ENCODE assay signal across 9 cellular contexts in the genomic region with DNA sequence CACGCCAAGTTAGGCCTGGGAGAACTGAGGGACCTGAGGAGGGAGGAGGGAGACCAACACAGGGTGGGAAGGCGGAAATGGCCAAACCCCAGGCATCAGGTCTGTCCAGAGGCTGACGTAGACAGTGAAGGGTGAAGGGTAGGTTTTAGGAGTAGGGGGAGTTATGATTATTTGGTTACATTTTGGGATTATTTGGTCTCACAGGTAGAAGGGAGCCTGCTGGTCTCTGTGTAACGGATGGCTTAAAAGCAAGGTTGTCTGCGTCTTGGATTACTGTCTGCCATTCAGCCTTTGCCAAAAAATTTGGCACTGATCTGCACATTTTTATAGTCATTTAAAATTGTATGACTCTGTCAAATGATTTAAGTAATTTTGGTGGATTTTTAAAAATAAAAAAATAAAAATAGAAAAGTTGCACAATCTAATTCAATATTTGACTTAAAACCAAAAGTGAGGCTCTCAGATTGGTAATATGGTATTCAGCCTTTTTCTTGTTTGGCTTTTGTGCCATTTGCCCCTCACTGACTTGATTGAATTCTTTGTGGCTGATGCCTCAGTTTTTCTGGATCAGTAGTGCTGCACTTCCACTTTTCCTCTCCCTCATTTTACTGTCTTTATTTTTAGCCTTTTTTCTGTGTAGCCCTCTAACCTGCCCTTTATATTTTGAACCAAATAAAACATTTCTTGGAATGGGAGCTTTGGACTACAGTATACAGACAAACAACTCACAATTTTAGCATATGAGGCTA. TPM values are rescaled to one million over a fixed set of nuclear protein-coding genes. Genes with fewer than 3 reads are reported as not detected.
A peak's percentile ranks its signal among the peaks of the same experiment; 100 is the strongest.
DNase-seq lines count a peak whose midpoint lies in the region; ATAC-seq lines count a peak whose summit lies in the region.
"Had no signal": no experiment of that assay in that cellular context is flagged by ENCODE, and none has a peak within 500 bp of the region (broad histone marks: within the 10 kb centered on the region; RNA-seq: fewer than 3 reads in every experiment).

No MANE protein-coding gene starts in this region.

- H3K27me3 ChIP-seq in CD4-positive, alpha-beta memory T cell (ENCODE audit: insufficient read depth, low read length) = no peaks in the 10 kb centered on the region
- H3K27me3 ChIP-seq in iPS DF 6.9 (ENCODE audit: control insufficient read depth, insufficient read depth, low read length) = no peaks in the 10 kb centered on the region
- H3K27me3 ChIP-seq in skeletal muscle tissue (ENCODE audit: control insufficient read depth in 3 of 3, insufficient read depth in 3 of 3, low read length in 3 of 3) = no peaks in the 10 kb centered on the region

- no peaks in the 10 kb centered on the region for H3K27me3 Mint-ChIP-seq in CD4-positive, alpha-beta memory T cell
- H3K27me3 Mint-ChIP-seq in activated T-helper 2 cell treated with anti-CD3 and anti-CD28 coated beads, Interferon-gamma antibody, Interleukin-2, Interleukin-4, amounts not matched to agents 10 μg/mL and 5 μg/mL and 100 μg/mL, durations not matched to agents 14 hours and 24 hours and 36 hours (ENCODE audit: low read depth) = no peaks in the 10 kb centered on the region

- peaks cover 15 to 16% of the 10 kb centered on the region in 2 donors for H3K36me3 Mint-ChIP-seq in CD4-positive, alpha-beta memory T cell
- peaks cover 40% of the 10 kb centered on the region for H3K36me3 Mint-ChIP-seq in activated T-helper 2 cell treated with anti-CD3 and anti-CD28 coated beads, Interferon-gamma antibody, Interleukin-2, Interleukin-4, amounts not matched to agents 10 μg/mL and 5 μg/mL and 100 μg/mL, durations not matched to agents 14 hours and 24 hours and 36 hours (ENCODE audit: low read depth)

- peak; percentile 37 for ATAC-seq in GM19372 (IDR thresholded peaks at IDR 0.05; ENCODE audit: low read depth, unreplicated experiment)

- peak overlapping the region; percentile 58 to 90 for H3K4me3 ChIP-seq in CD4-positive, alpha-beta memory T cell (ENCODE audit: low read length in 2 of 2)
- H3K4me3 ChIP-seq in iPS DF 6.9 (ENCODE audit: low read length) (peak overlapping the region; percentile 42; the same call in 1 of the 2 replicates), skeletal muscle tissue (ENCODE audit: low read length in 3 of 3) (peak overlapping the region; percentile 68 to 80 (median 70))

- H3K4me1 Mint-ChIP-seq in CD4-positive, alpha-beta memory T cell = peaks cover 24 to 67% (median 46%) of the 10 kb centered on the region in 4 donors
- H3K4me1 Mint-ChIP-seq in activated T-helper 2 cell treated with anti-CD3 and anti-CD28 coated beads, Interferon-gamma antibody, Interleukin-2, Interleukin-4, amounts not matched to agents 10 μg/mL and 5 μg/mL and 100 μg/mL, durations not matched to agents 14 hours and 24 hours and 36 hours (ENCODE audit: low read depth) = peaks cover 29% of the 10 kb centered on the region

- no peaks in the 10 kb centered on the region for H3K9me3 ChIP-seq in CD4-positive, alpha-beta memory T cell (ENCODE audit: control insufficient read depth in 1 of 2, low read length in 2 of 2)
- no peaks in the 10 kb centered on the region for H3K9me3 ChIP-seq in iPS DF 6.9 (ENCODE audit: control insufficient read depth, insufficient read depth, low read length)
- no peaks in the 10 kb centered on the region for H3K9me3 ChIP-seq in skeletal muscle tissue (ENCODE audit: control insufficient read depth in 3 of 3, low read length in 3 of 3)

- H3K9ac ChIP-seq in skeletal muscle tissue (ENCODE audit: low read depth in 1 of 3, low read length in 3 of 3) = peak overlapping the region; percentile 82 to 92 (median 85)

- CTCF ChIA-PET in CD4-positive, alpha-beta memory T cell (lab: Charles Lee; ENCODE audit: partially characterized antibody) = interaction anchor here (1.1 to 4.0 kb wide), 8 partner anchors 11 to 433 kb away, joined by 3 to 33 read pairs (median 13); a partner anchor contains a TSS

- H3K27ac Mint-ChIP-seq in CD4-positive, alpha-beta memory T cell = peak overlapping the region; percentile 86 to 98 (median 95)
- H3K27ac Mint-ChIP-seq in activated T-helper 2 cell treated with anti-CD3 and anti-CD28 coated beads, Interferon-gamma antibody, Interleukin-2, Interleukin-4, amounts not matched to agents 10 μg/mL and 5 μg/mL and 100 μg/mL, durations not matched to agents 14 hours and 24 hours and 36 hours = peak overlapping the region; percentile 78

- DNase-seq in CD4-positive, alpha-beta memory T cell = peak in 1 of 5 donors; percentile 2
- peak; percentile 38 for DNase-seq in HK-2 (ENCODE audit: unreplicated experiment)
- DNase-seq in activated T-helper 2 cell treated with anti-CD3 and anti-CD28 coated beads, Interferon-gamma antibody, Interleukin-2, Interleukin-4, amounts not matched to agents 10 μg/mL and 5 μg/mL and 100 μg/mL, durations not matched to agents 14 hours and 24 hours and 36 hours (ENCODE audit: low spot score) = no peak
- no peak for DNase-seq in iPS DF 6.9 (ENCODE audit: low read depth, low spot score)
- no peak for DNase-seq in stimulated activated CD4-positive, alpha-beta T cell treated with anti-CD3 and anti-CD28 coated beads, Interleukin-2, amount 100 ng/mL, for 24 hours
- DNase-seq in DMS114 treated with DMSO at 0.1 percent for 48 hours (lab: John Stamatoyannopoulos, UW; ENCODE audit: unreplicated experiment) = no peak

- peak overlapping the region; percentile 70 for H3K27ac ChIP-seq in CD4-positive, alpha-beta memory T cell (ENCODE audit: low read depth, low read length)
- H3K27ac ChIP-seq in iPS DF 6.9 (ENCODE audit: low read length) (no peak overlapping the region), skeletal muscle tissue (ENCODE audit: low read depth, low read length) (peak overlapping the region; percentile 88)

- no CpG with 5 or more reads among the region's 5 CpGs for WGBS in iPS DF 6.9 (ENCODE audit: insufficient coverage, insufficient read length)

- POLR2A ChIA-PET in CD4-positive, alpha-beta memory T cell (lab: Charles Lee; ENCODE audit: partially characterized antibody) = interaction anchor here (0.6 to 3.1 kb wide), 14 partner anchors 8 to 154 kb away, joined by 3 to 25 read pairs (median 5); a partner anchor contains a TSS

- H3K9me3 Mint-ChIP-seq in CD4-positive, alpha-beta memory T cell = peaks cover 0 to 2% (median 0%) of the 10 kb centered on the region in 8 donors
- no peaks in the 10 kb centered on the region for H3K9me3 Mint-ChIP-seq in activated T-helper 2 cell treated with anti-CD3 and anti-CD28 coated beads, Interferon-gamma antibody, Interleukin-2, Interleukin-4, amounts not matched to agents 10 μg/mL and 5 μg/mL and 100 μg/mL, durations not matched to agents 14 hours and 24 hours and 36 hours

- H3K36me3 ChIP-seq in CD4-positive, alpha-beta memory T cell (ENCODE audit: insufficient read depth, low read length) = peaks cover 14% of the 10 kb centered on the region
- H3K36me3 ChIP-seq in iPS DF 6.9 (ENCODE audit: control insufficient read depth, insufficient read depth, low read length) (no peaks in the 10 kb centered on the region; the same call in 1 of the 2 replicates), skeletal muscle tissue (ENCODE audit: control insufficient read depth in 3 of 3, insufficient read depth in 3 of 3, low read length in 3 of 3) (peaks cover 24 to 32% (median 26%) of the 10 kb centered on the region in 3 donors)

- intact Hi-C loops in CD4-positive, alpha-beta memory T cell (cut with micrococcal nuclease) = loop anchor here (2.0 kb wide), 2 partner anchors 25 to 687 kb away; a partner anchor contains a TSS
- intact Hi-C loops in activated T-helper 2 cell treated with anti-CD3 and anti-CD28 coated beads, Interferon-gamma antibody, Interleukin-2, Interleukin-4, amounts not matched to agents 10 μg/mL and 5 μg/mL and 100 μg/mL, durations not matched to agents 14 hours and 24 hours and 36 hours (cut with micrococcal nuclease) = loop anchor here (2.0 kb wide), 2 partner anchors 57 to 153 kb away; a partner anchor contains a TSS

- peak overlapping the region; percentile 97 to 100 (median 98) for H3K4me3 Mint-ChIP-seq in CD4-positive, alpha-beta memory T cell
- peak overlapping the region; percentile 98 for H3K4me3 Mint-ChIP-seq in activated T-helper 2 cell treated with anti-CD3 and anti-CD28 coated beads, Interferon-gamma antibody, Interleukin-2, Interleukin-4, amounts not matched to agents 10 μg/mL and 5 μg/mL and 100 μg/mL, durations not matched to agents 14 hours and 24 hours and 36 hours (ENCODE audit: low read depth)

- peaks cover 22% of the 10 kb centered on the region for H3K4me1 ChIP-seq in CD4-positive, alpha-beta memory T cell (ENCODE audit: insufficient read depth, low read length)
- no peaks in the 10 kb centered on the region for H3K4me1 ChIP-seq in iPS DF 6.9 (ENCODE audit: control insufficient read depth, insufficient read depth, low read length)
- peaks cover 17 to 22% (median 20%) of the 10 kb centered on the region in 3 donors for H3K4me1 ChIP-seq in skeletal muscle tissue (ENCODE audit: control insufficient read depth in 3 of 3, insufficient read depth in 3 of 3, low read length in 3 of 3)

RNA-seq across cellular contexts. Expression of a gene that starts 3.6 kb away (rescaled TPM):
- total RNA-seq in CD4-positive, alpha-beta memory T cell = not detected
- polyA plus RNA-seq in CD4-positive, alpha-beta memory T cell = 1 to 10 TPM in 1 of 2 donors, not detected in 1; 1.2 TPM
- 0.37 and 0.41 TPM in 2 replicates for total RNA-seq in activated T-helper 2 cell treated with anti-CD3 and anti-CD28 coated beads, Interferon-gamma antibody, Interleukin-2, Interleukin-4, amounts not matched to agents 10 μg/mL and 5 μg/mL and 100 μg/mL, durations not matched to agents 14 hours and 24 hours and 36 hours
- not detected for total RNA-seq in skeletal muscle tissue
- total RNA-seq: HT1080 had no signal

RNA-seq across cellular contexts. Expression of a gene that starts 8.6 kb away (rescaled TPM):
- total RNA-seq in CD4-positive, alpha-beta memory T cell = 10 to 100 TPM; 31.8 to 33.8 TPM
- polyA plus RNA-seq in CD4-positive, alpha-beta memory T cell = 1 to 10 TPM; 6.1 to 9.9 TPM
- 17.0 and 17.1 TPM in 2 replicates for total RNA-seq in activated T-helper 2 cell treated with anti-CD3 and anti-CD28 coated beads, Interferon-gamma antibody, Interleukin-2, Interleukin-4, amounts not matched to agents 10 μg/mL and 5 μg/mL and 100 μg/mL, durations not matched to agents 14 hours and 24 hours and 36 hours
- total RNA-seq in skeletal muscle tissue = 7.8 TPM

RNA-seq across cellular contexts. Expression of a gene that starts 8.7 kb away (rescaled TPM):
- total RNA-seq in CD4-positive, alpha-beta memory T cell = 10 to 100 TPM; 61.1 to 66.3 TPM
- polyA plus RNA-seq in CD4-positive, alpha-beta memory T cell = 10 to 100 TPM; 16.3 to 27.1 TPM
- total RNA-seq in activated T-helper 2 cell treated with anti-CD3 and anti-CD28 coated beads, Interferon-gamma antibody, Interleukin-2, Interleukin-4, amounts not matched to agents 10 μg/mL and 5 μg/mL and 100 μg/mL, durations not matched to agents 14 hours and 24 hours and 36 hours = 54.0 and 57.0 TPM in 2 replicates
- 31.3 TPM for total RNA-seq in skeletal muscle tissue

RNA-seq across cellular contexts. Expression of a gene that starts 25.2 kb away (rescaled TPM):
- 10 to 100 TPM; 24.8 to 25.6 TPM for total RNA-seq in CD4-positive, alpha-beta memory T cell
- 10 to 100 TPM; 45.0 to 59.7 TPM for polyA plus RNA-seq in CD4-positive, alpha-beta memory T cell
- 34.3 and 34.5 TPM in 2 replicates for total RNA-seq in activated T-helper 2 cell treated with anti-CD3 and anti-CD28 coated beads, Interferon-gamma antibody, Interleukin-2, Interleukin-4, amounts not matched to agents 10 μg/mL and 5 μg/mL and 100 μg/mL, durations not matched to agents 14 hours and 24 hours and 36 hours
- total RNA-seq in skeletal muscle tissue = 20.9 TPM

RNA-seq across cellular contexts. Expression of a gene that starts 25.7 kb away (rescaled TPM):
- total RNA-seq in CD4-positive, alpha-beta memory T cell = 100 to 1,000 TPM; 294 to 316 TPM
- 100 to 1,000 TPM in 1 of 2 donors, 10 to 100 TPM in 1; 13.7 to 137 TPM for polyA plus RNA-seq in CD4-positive, alpha-beta memory T cell
- 253 and 267 TPM in 2 replicates for total RNA-seq in activated T-helper 2 cell treated with anti-CD3 and anti-CD28 coated beads, Interferon-gamma antibody, Interleukin-2, Interleukin-4, amounts not matched to agents 10 μg/mL and 5 μg/mL and 100 μg/mL, durations not matched to agents 14 hours and 24 hours and 36 hours
- total RNA-seq in skeletal muscle tissue = 90.8 TPM
